In genomic region chr1:23027352-23027907, GRCh38 we compare ENCODE assay signal across 30 cellular contexts. TPM values are rescaled to one million over a fixed set of nuclear protein-coding genes. Genes with fewer than 3 reads are reported as not detected.
"Had no signal": no experiment of that assay in that cellular context is flagged by ENCODE, and none has a peak within 500 bp of the region (broad histone marks: within the 10 kb centered on the region; RNA-seq: fewer than 3 reads in every experiment).

No MANE protein-coding gene starts in this region.

- H3K27me3 Mint-ChIP-seq: naive B cell had no signal

- H2AFZ ChIP-seq: hepatocyte, parathyroid adenoma had no signal

- H3K9me3 ChIP-seq: colonic mucosa, esophagus squamous epithelium, gastroesophageal sphincter, psoas muscle, stomach, thoracic aorta, transverse colon had no signal

- H3K27ac ChIP-seq: colonic mucosa, esophagus squamous epithelium, gastroesophageal sphincter, hepatocyte, parathyroid adenoma, psoas muscle, spleen, stomach, thoracic aorta, transverse colon had no signal

- H3K9ac ChIP-seq: parathyroid adenoma had no signal

- H3K4me3 Mint-ChIP-seq: naive B cell, nephron had no signal

- H3K27me3 ChIP-seq: colonic mucosa, esophagus squamous epithelium, gastroesophageal sphincter, hepatocyte, spleen, stomach, transverse colon had no signal

- ATAC-seq: gastroesophageal sphincter, left cardiac atrium, psoas muscle, sciatic nerve had no signal

- H3K4me2 ChIP-seq: hepatocyte had no signal

- DNase-seq: colonic mucosa; dermis blood vessel endothelial cell; esophagus squamous epithelium; foreskin fibroblast; left cardiac atrium; mesendoderm; naive B cell; psoas muscle; retina; spleen; stimulated activated CD4-positive, alpha-beta T cell treated with anti-CD3 and anti-CD28 coated beads, Interleukin-15, amount 100 ng/mL, for 24 hours; stimulated activated CD4-positive, alpha-beta T cell treated with anti-CD3 and anti-CD28 coated beads, Interleukin-1b, Interleukin-23, amount 100 ng/mL, for 48 hours; stimulated activated CD4-positive, alpha-beta T cell treated with anti-CD3 and anti-CD28 coated beads, Interleukin-4, amount 100 ng/mL, for 24 hours; stimulated activated naive CD4-positive, alpha-beta T cell; stomach; substantia nigra; transverse colon had no signal

- H3K4me1 ChIP-seq: colonic mucosa, parathyroid adenoma had no signal

- H3K4me3 ChIP-seq: colonic mucosa, esophagus squamous epithelium, gastroesophageal sphincter, hepatocyte, psoas muscle, spleen, stomach, thoracic aorta, transverse colon had no signal

- H3K36me3 ChIP-seq: colonic mucosa, esophagus squamous epithelium, gastroesophageal sphincter, spleen, stomach, thoracic aorta had no signal

RNA-seq across cellular contexts. Expression of gene TEX46, which starts 11.8 kb away (rescaled TPM):
- total RNA-seq: colonic mucosa, dermis blood vessel endothelial cell, epithelial cell of proximal tubule, esophagus squamous epithelium, gastroesophageal sphincter, hepatocyte, kidney, left cardiac atrium, liver, lung microvascular endothelial cell, omental fat pad, psoas muscle, sciatic nerve, skeletal muscle tissue, spleen, stomach, thoracic aorta, transverse colon, urinary bladder had no signal

RNA-seq across cellular contexts. Expression of gene LACTBL1, which starts 54.8 kb away (rescaled TPM):
- total RNA-seq: colonic mucosa, dermis blood vessel endothelial cell, epithelial cell of proximal tubule, esophagus squamous epithelium, gastroesophageal sphincter, hepatocyte, kidney, left cardiac atrium, liver, lung microvascular endothelial cell, omental fat pad, psoas muscle, sciatic nerve, skeletal muscle tissue, spleen, stomach, thoracic aorta, transverse colon, urinary bladder had no signal
